ENCODE assay signal across 20 cellular contexts in the genomic region with DNA sequence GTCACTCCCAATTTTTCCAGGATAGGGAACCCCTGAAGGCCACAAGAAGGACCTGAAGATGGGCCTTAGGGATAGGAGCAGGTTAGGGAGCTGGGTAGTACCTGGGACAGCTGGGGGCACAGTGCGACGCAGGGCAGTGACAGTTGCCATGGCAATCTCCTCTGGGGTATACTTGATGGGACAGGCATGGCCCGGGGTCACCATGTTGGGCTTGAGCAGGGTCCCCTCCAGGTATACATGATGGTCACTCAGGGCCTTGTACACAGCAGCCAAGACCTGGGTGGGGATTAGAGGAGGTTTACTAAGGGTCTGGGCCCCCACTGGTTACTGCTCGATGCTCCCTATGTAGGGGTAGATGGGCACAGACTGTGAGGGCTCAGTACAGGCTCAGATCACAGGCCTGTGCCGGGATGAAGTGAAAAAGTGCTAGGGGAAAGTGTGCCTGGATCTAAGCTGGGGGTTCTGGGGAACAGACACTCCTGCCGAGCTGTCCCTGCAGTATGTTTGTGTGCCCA. TPM values are rescaled to one million over a fixed set of nuclear protein-coding genes. Genes with fewer than 3 reads are reported as not detected.
DNase-seq lines count a peak whose midpoint lies in the region; ATAC-seq and TF ChIP-seq lines count a peak whose summit lies in the region.
"Had no signal": no experiment of that assay in that cellular context is flagged by ENCODE, and none has a peak within 500 bp of the region (broad histone marks: within the 10 kb centered on the region; RNA-seq: fewer than 3 reads in every experiment).

No MANE protein-coding gene starts in this region.

- WGBS in heart left ventricle, 4 donors = 95 to 100% (median 96%) methylated on average over 6 of the region's 6 CpGs
- WGBS in endodermal cell (ENCODE audit: insufficient coverage in 1 of 2, insufficient read length in 1 of 2), 2 experiments = 87 to 91% methylated on average over 5 to 6 of the region's 6 CpGs

- peak overlapping the region in 2 of 12 donors; percentile 59 to 69 for H3K27ac ChIP-seq in heart left ventricle
- H3K27ac ChIP-seq in endodermal cell (ENCODE audit: low read depth, low read length) = no peak overlapping the region
- H3K27ac ChIP-seq: HL-60 had no signal

- H3K4me1 Mint-ChIP-seq in activated T-helper 2 cell treated with anti-CD3 and anti-CD28 coated beads, Interferon-gamma antibody, Interleukin-2, Interleukin-4, amounts not matched to agents 10 μg/mL and 5 μg/mL and 100 μg/mL, durations not matched to agents 14 hours and 24 hours and 36 hours (ENCODE audit: low read depth) = peaks cover 53% of the 10 kb centered on the region
- H3K4me1 Mint-ChIP-seq in endodermal cell (peaks cover 22% of the 10 kb centered on the region), immature natural killer cell (peaks cover 51 to 53% of the 10 kb centered on the region in 2 donors)

- H3K9me3 Mint-ChIP-seq in activated T-helper 2 cell treated with anti-CD3 and anti-CD28 coated beads, Interferon-gamma antibody, Interleukin-2, Interleukin-4, amounts not matched to agents 10 μg/mL and 5 μg/mL and 100 μg/mL, durations not matched to agents 14 hours and 24 hours and 36 hours = no peaks in the 10 kb centered on the region
- H3K9me3 Mint-ChIP-seq in endodermal cell (no peaks in the 10 kb centered on the region), immature natural killer cell (no peaks in the 10 kb centered on the region)
- H3K9me3 Mint-ChIP-seq: CD8-positive, alpha-beta T cell had no signal

- intact Hi-C loops in cardiac septum (cut with DNase I) (no loop called here), heart left ventricle (cut with DNase I) (loop anchor here in 2 of 10 donors (2.0 to 5.0 kb wide), 2 partner anchors 25 to 73 kb away; partner anchors contain the start of gene BLTP2 (in 1 of the 2))
- intact Hi-C loops in activated T-helper 2 cell treated with anti-CD3 and anti-CD28 coated beads, Interferon-gamma antibody, Interleukin-2, Interleukin-4, amounts not matched to agents 10 μg/mL and 5 μg/mL and 100 μg/mL, durations not matched to agents 14 hours and 24 hours and 36 hours (cut with micrococcal nuclease) = no loop called here

- TF ChIP-seq POLR2A in heart left ventricle (IDR thresholded peaks at IDR 0.05) = no peak

- H3K9me3 ChIP-seq in heart left ventricle (no peaks in the 10 kb centered on the region), endodermal cell (ENCODE audit: control insufficient read depth, low read length) (no peaks in the 10 kb centered on the region)

- H3K4me1 ChIP-seq in heart left ventricle (peaks cover 0 to 60% (median 29%) of the 10 kb centered on the region in 12 donors), endodermal cell (ENCODE audit: control insufficient read depth, insufficient read depth, low read length) (no peaks in the 10 kb centered on the region)

- H3K9ac ChIP-seq in endodermal cell (ENCODE audit: extremely low read depth, low read length, poor library complexity, severe bottlenecking) = no peak overlapping the region

- ATAC-seq in heart left ventricle = no peak
- ATAC-seq in SK-N-SH treated with all-trans-retinoic acid at 6 μM for 48 hours = no peak
- ATAC-seq: CD8-positive, alpha-beta T cell; HCT116; HepG2 had no signal

- no peak for TF ChIP-seq CTCF in heart left ventricle (IDR thresholded peaks at IDR 0.05)
- TF ChIP-seq CTCF in endodermal cell (conservative IDR thresholded peaks at IDR 0.05) = no peak

- no peak overlapping the region for H3K4me3 ChIP-seq in heart left ventricle
- H3K4me3 ChIP-seq in endodermal cell (ENCODE audit: low read length) = no peak overlapping the region

- peak overlapping the region; percentile 11 for H3K4me3 Mint-ChIP-seq in activated T-helper 2 cell treated with anti-CD3 and anti-CD28 coated beads, Interferon-gamma antibody, Interleukin-2, Interleukin-4, amounts not matched to agents 10 μg/mL and 5 μg/mL and 100 μg/mL, durations not matched to agents 14 hours and 24 hours and 36 hours (ENCODE audit: low read depth)
- no peak overlapping the region for H3K4me3 Mint-ChIP-seq in endodermal cell
- H3K4me3 Mint-ChIP-seq in immature natural killer cell = peak overlapping the region in 2 of 5 donors; percentile 35 to 53

- DNase-seq in cardiac septum (ENCODE audit: low spot score) = peak; percentile 62
- DNase-seq in heart left ventricle = no peak
- no peak for DNase-seq in activated T-helper 2 cell treated with anti-CD3 and anti-CD28 coated beads, Interferon-gamma antibody, Interleukin-2, Interleukin-4, amounts not matched to agents 10 μg/mL and 5 μg/mL and 100 μg/mL, durations not matched to agents 14 hours and 24 hours and 36 hours (ENCODE audit: low spot score)
- DNase-seq in endodermal cell = peak; percentile 28
- no peak for DNase-seq in SKM-1 treated with dmso at 0.1 percent for 144 hours (lab: John Stamatoyannopoulos, UW; ENCODE audit: unreplicated experiment)
- DNase-seq in immature natural killer cell = no peak
- DNase-seq: DMS153; KBM-7; NCI-H1092; NCI-H1436 treated with DMSO at 0.1 percent for 48 hours; NCI-H1930; NCI-H226; NCI-H524; NCI-H774; NK-92 treated with Interleukin-12 subunit alpha and Interleukin-12 subunit beta, amount 100 ng/mL, for 24 hours had no signal

- no peaks in the 10 kb centered on the region for H3K27me3 Mint-ChIP-seq in activated T-helper 2 cell treated with anti-CD3 and anti-CD28 coated beads, Interferon-gamma antibody, Interleukin-2, Interleukin-4, amounts not matched to agents 10 μg/mL and 5 μg/mL and 100 μg/mL, durations not matched to agents 14 hours and 24 hours and 36 hours (ENCODE audit: low read depth)
- H3K27me3 Mint-ChIP-seq in endodermal cell (ENCODE audit: insufficient read depth) (peaks cover 25% of the 10 kb centered on the region), immature natural killer cell (ENCODE audit: low read depth in 3 of 3) (peaks cover 2 to 4% (median 3%) of the 10 kb centered on the region in 3 donors)

- H3K36me3 Mint-ChIP-seq in activated T-helper 2 cell treated with anti-CD3 and anti-CD28 coated beads, Interferon-gamma antibody, Interleukin-2, Interleukin-4, amounts not matched to agents 10 μg/mL and 5 μg/mL and 100 μg/mL, durations not matched to agents 14 hours and 24 hours and 36 hours (ENCODE audit: low read depth) = peaks cover 64% of the 10 kb centered on the region
- peaks cover 29% of the 10 kb centered on the region for H3K36me3 Mint-ChIP-seq in endodermal cell (ENCODE audit: low read depth)
- H3K36me3 Mint-ChIP-seq in immature natural killer cell = peaks cover 0 to 4% (median 0%) of the 10 kb centered on the region in 3 donors

- no peak overlapping the region for H3K27ac Mint-ChIP-seq in activated T-helper 2 cell treated with anti-CD3 and anti-CD28 coated beads, Interferon-gamma antibody, Interleukin-2, Interleukin-4, amounts not matched to agents 10 μg/mL and 5 μg/mL and 100 μg/mL, durations not matched to agents 14 hours and 24 hours and 36 hours
- no peak overlapping the region for H3K27ac Mint-ChIP-seq in endodermal cell
- H3K27ac Mint-ChIP-seq in immature natural killer cell = peak overlapping the region in 1 of 6 donors; percentile 40
- H3K27ac Mint-ChIP-seq: CD8-positive, alpha-beta T cell had no signal

- peaks cover 0 to 12% (median 3%) of the 10 kb centered on the region in 9 donors for H3K36me3 ChIP-seq in heart left ventricle
- H3K36me3 ChIP-seq in endodermal cell (ENCODE audit: control insufficient read depth, insufficient read depth, low read length) = peaks cover 19% of the 10 kb centered on the region

- H3K27me3 ChIP-seq in heart left ventricle = no peaks in the 10 kb centered on the region
- H3K27me3 ChIP-seq in endodermal cell (ENCODE audit: control insufficient read depth, insufficient read depth, low read length, poor library complexity, severe bottlenecking) = peaks cover 4% of the 10 kb centered on the region

RNA-seq across cellular contexts. Expression of gene ALDOC, which starts 2.7 kb away (rescaled TPM):
- 326 TPM for total RNA-seq in cardiac septum
- 100 to 1,000 TPM; 154 to 677 (median 224) TPM for total RNA-seq in heart left ventricle
- 100 to 1,000 TPM; 179 to 220 TPM for polyA plus RNA-seq in heart left ventricle
- total RNA-seq in activated T-helper 2 cell treated with anti-CD3 and anti-CD28 coated beads, Interferon-gamma antibody, Interleukin-2, Interleukin-4, amounts not matched to agents 10 μg/mL and 5 μg/mL and 100 μg/mL, durations not matched to agents 14 hours and 24 hours and 36 hours = 95.0 and 95.7 TPM in 2 replicates
- total RNA-seq in endodermal cell = 10 to 100 TPM; 12.3 to 14.1 TPM
- polyA plus RNA-seq in endodermal cell (2013, experiment 1 of 2) = 46.7 TPM
- polyA plus RNA-seq in endodermal cell (2013, experiment 2 of 2) = 37.3 TPM
- polyA plus RNA-seq in immature natural killer cell = 10 to 100 TPM; 50.9 to 80.1 (median 53.2) TPM

RNA-seq across cellular contexts. Expression of gene PIGS, which starts 2.7 kb away (rescaled TPM):
- total RNA-seq in cardiac septum (51.5 TPM), heart left ventricle (10 to 100 TPM; 44.7 to 83.1 (median 55.1) TPM), endodermal cell (10 to 100 TPM; 34.9 to 43.0 TPM)
- polyA plus RNA-seq in heart left ventricle (10 to 100 TPM; 10.4 to 88.4 TPM), immature natural killer cell (100 to 1,000 TPM in 1 of 3 donors, 10 to 100 TPM in 2; 71.7 to 135 (median 96.8) TPM)
- total RNA-seq in activated T-helper 2 cell treated with anti-CD3 and anti-CD28 coated beads, Interferon-gamma antibody, Interleukin-2, Interleukin-4, amounts not matched to agents 10 μg/mL and 5 μg/mL and 100 μg/mL, durations not matched to agents 14 hours and 24 hours and 36 hours = 65.1 and 70.9 TPM in 2 replicates
- 69.2 TPM for polyA plus RNA-seq in endodermal cell (2013, experiment 1 of 2)
- 59.0 TPM for polyA plus RNA-seq in endodermal cell (2013, experiment 2 of 2)

RNA-seq across cellular contexts. Expression of gene UNC119, which starts 21.6 kb away (rescaled TPM):
- total RNA-seq in cardiac septum (16.0 TPM), heart left ventricle (10 to 100 TPM; 12.8 to 30.7 (median 19.2) TPM), endodermal cell (10 to 100 TPM; 46.7 to 59.0 TPM)
- polyA plus RNA-seq in heart left ventricle (10 to 100 TPM; 18.4 to 23.7 TPM), immature natural killer cell (10 to 100 TPM; 45.4 to 61.1 (median 50.4) TPM)
- total RNA-seq in activated T-helper 2 cell treated with anti-CD3 and anti-CD28 coated beads, Interferon-gamma antibody, Interleukin-2, Interleukin-4, amounts not matched to agents 10 μg/mL and 5 μg/mL and 100 μg/mL, durations not matched to agents 14 hours and 24 hours and 36 hours = 55.3 and 63.9 TPM in 2 replicates
- 64.3 TPM for polyA plus RNA-seq in endodermal cell (2013, experiment 1 of 2)
- polyA plus RNA-seq in endodermal cell (2013, experiment 2 of 2) = 59.8 TPM

RNA-seq across cellular contexts. Expression of gene SPAG5, which starts 24.8 kb away (rescaled TPM):
- 0.78 TPM for total RNA-seq in cardiac septum
- 10 to 100 TPM in 1 of 9 donors, 1 to 10 TPM in 4, under 1 TPM in 4; 0.39 to 11.6 (median 1.5) TPM for total RNA-seq in heart left ventricle
- polyA plus RNA-seq in heart left ventricle = 1 to 10 TPM in 1 of 2 donors, under 1 TPM in 1; 0.42 to 1.2 TPM
- total RNA-seq in activated T-helper 2 cell treated with anti-CD3 and anti-CD28 coated beads, Interferon-gamma antibody, Interleukin-2, Interleukin-4, amounts not matched to agents 10 μg/mL and 5 μg/mL and 100 μg/mL, durations not matched to agents 14 hours and 24 hours and 36 hours = 92.5 and 98.8 TPM in 2 replicates
- 100 to 1,000 TPM in 1 of 2 donors, 10 to 100 TPM in 1; 84.8 to 132 TPM for total RNA-seq in endodermal cell
- 103 TPM for polyA plus RNA-seq in endodermal cell (2013, experiment 1 of 2)
- 113 TPM for polyA plus RNA-seq in endodermal cell (2013, experiment 2 of 2)
- polyA plus RNA-seq in immature natural killer cell = 1 to 10 TPM in 2 of 3 donors, under 1 TPM in 1; 0.73 to 4.1 (median 3.2) TPM

RNA-seq across cellular contexts. Expression of gene RSKR, which starts 40.0 kb away (rescaled TPM):
- total RNA-seq in cardiac septum (6.8 TPM), heart left ventricle (1 to 10 TPM; 2.8 to 8.3 (median 4.7) TPM), endodermal cell (10 to 100 TPM; 25.5 to 27.6 TPM)
- polyA plus RNA-seq in heart left ventricle (1 to 10 TPM; 3.6 to 3.9 TPM), immature natural killer cell (under 1 TPM in 1 of 3 donors, not detected in 2; 0.73 TPM)
- total RNA-seq in activated T-helper 2 cell treated with anti-CD3 and anti-CD28 coated beads, Interferon-gamma antibody, Interleukin-2, Interleukin-4, amounts not matched to agents 10 μg/mL and 5 μg/mL and 100 μg/mL, durations not matched to agents 14 hours and 24 hours and 36 hours = 35.2 and 37.9 TPM in 2 replicates
- 21.8 TPM for polyA plus RNA-seq in endodermal cell (2013, experiment 1 of 2)
- polyA plus RNA-seq in endodermal cell (2013, experiment 2 of 2) = 21.9 TPM

Comparison
In these comparisons a context has a peak if more than half of its experiments do, and no peak if none do; other contexts are left out.
1. DNase-seq: peak in cardiac septum (single experiment) and endodermal cell (single experiment); none in heart left ventricle (0 of 5), activated T-helper 2 cell treated with anti-CD3 and anti-CD28 coated beads, Interferon-gamma antibody, Interleukin-2, Interleukin-4, amounts not matched to agents 10 μg/mL and 5 μg/mL and 100 μg/mL, durations not matched to agents 14 hours and 24 hours and 36 hours (single experiment), SKM-1 treated with dmso at 0.1 percent for 144 hours (single experiment) and immature natural killer cell (0 of 3).